9 cellular contexts compared by ENCODE assay signal in the genomic region with DNA sequence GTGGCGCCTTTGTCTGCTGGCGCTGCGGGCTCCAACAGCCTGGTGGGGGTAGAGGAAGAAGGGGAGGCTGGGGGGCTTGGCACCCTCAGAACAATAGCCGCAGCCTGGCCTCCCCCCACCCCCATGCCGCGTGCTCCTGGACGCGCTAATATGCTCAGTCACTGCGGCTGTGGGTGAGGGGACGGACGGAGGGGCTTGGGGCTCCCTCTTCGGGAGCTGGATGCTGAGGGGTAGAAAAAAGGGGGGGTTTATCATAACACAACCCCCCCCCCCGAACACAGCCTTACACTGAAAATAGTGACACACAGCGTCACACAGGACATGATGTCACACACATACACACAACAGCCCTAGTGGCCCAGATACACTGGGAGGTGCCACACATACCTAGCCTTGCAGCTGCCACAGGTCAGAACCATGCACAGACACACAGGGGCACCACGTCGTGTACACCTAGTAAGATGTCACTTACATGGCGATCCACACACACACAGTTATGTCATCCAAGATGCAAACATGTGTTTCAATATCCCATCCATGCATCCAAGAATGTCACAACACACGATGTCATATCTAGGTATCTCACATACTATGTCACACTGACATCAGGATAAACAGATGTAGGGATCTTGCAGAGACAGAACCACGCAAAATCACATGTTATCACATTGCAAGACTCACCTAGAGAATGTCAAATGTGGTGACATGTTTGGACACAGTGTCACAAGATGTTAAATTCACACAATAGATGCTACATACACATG.
DNase-seq lines count a peak whose midpoint lies in the region; ATAC-seq and TF ChIP-seq lines count a peak whose summit lies in the region.
"Had no signal": no experiment of that assay in that cellular context is flagged by ENCODE, and none has a peak within 500 bp of the region (broad histone marks: within the 10 kb centered on the region; RNA-seq: fewer than 3 reads in every experiment).

No MANE protein-coding gene starts in this region.

- H2AFZ ChIP-seq in OCI-LY3 (ENCODE audit: low read depth, low read length) = 0 out of 2 replicates have a peak overlapping the region, but pooled peaks have one; percentile 8

- H3K27ac ChIP-seq in OCI-LY3 (ENCODE audit: low read length) = no peak overlapping the region
- H3K27ac ChIP-seq in cingulate gyrus (ENCODE audit: low read depth, low read length) = peak overlapping the region; percentile 54
- H3K27ac ChIP-seq: SJSA1 had no signal

- peaks cover 3% of the 10 kb centered on the region; the same call in 1 of the 2 replicates for H3K79me2 ChIP-seq in OCI-LY3 (ENCODE audit: low read length)

- peak overlapping the region; percentile 92 for H3K4me3 ChIP-seq in OCI-LY3 (ENCODE audit: low read length)
- H3K4me3 ChIP-seq: SJSA1 had no signal

- TF ChIP-seq CTCF in OCI-LY3 (IDR thresholded peaks at IDR 0.05; ENCODE audit: low read depth, low read length) = no peak

- peak overlapping the region; percentile 76 for H3K4me2 ChIP-seq in OCI-LY3 (ENCODE audit: low read length)

- peaks cover 20% of the 10 kb centered on the region for H3K4me1 ChIP-seq in OCI-LY3 (ENCODE audit: low read length)

- no peak for ATAC-seq in HG03342 (IDR thresholded peaks at IDR 0.05; ENCODE audit: unreplicated experiment)

- peak overlapping the region; percentile 76 for H3K9ac ChIP-seq in OCI-LY3 (ENCODE audit: low read length)

- 0 out of 2 replicates have a peak, but pooled peaks cover 6% of the 10 kb centered on the region for H4K20me1 ChIP-seq in OCI-LY3 (ENCODE audit: insufficient read depth, low read length)

- no peaks in the 10 kb centered on the region for H3K9me3 ChIP-seq in OCI-LY3 (ENCODE audit: insufficient read depth, low read length)
- H3K9me3 ChIP-seq: SJSA1 had no signal

- peaks cover 12% of the 10 kb centered on the region for H3K27me3 ChIP-seq in OCI-LY3 (ENCODE audit: low read depth, low read length)

- peaks cover 10% of the 10 kb centered on the region for H3K36me3 ChIP-seq in OCI-LY3 (replicated peaks; ENCODE audit: low read depth, low read length)
- H3K36me3 ChIP-seq: SJSA1 had no signal

- DNase-seq in SIG-M5 treated with dmso at 0.1 percent for 504 hours (lab: John Stamatoyannopoulos, UW; ENCODE audit: unreplicated experiment) = peak; percentile 11
- DNase-seq in SIG-M5 (lab: John Stamatoyannopoulos, UW) = no peak
- peak; percentile 44 for DNase-seq in stimulated activated CD8-positive, alpha-beta memory T cell treated with anti-CD3 and anti-CD28 coated beads, Interleukin-4, amount 100 ng/mL, for 48 hours
- no peak for DNase-seq in 8988T
- no peak for DNase-seq in NOMO-1 treated with dmso at 0.1 percent for 144 hours (lab: John Stamatoyannopoulos, UW; ENCODE audit: unreplicated experiment)

Comparison
In these comparisons a context has a peak if more than half of its experiments do, and no peak if none do; other contexts are left out.
1. DNase-seq: peak in SIG-M5 treated with dmso at 0.1 percent for 504 hours (single experiment) and stimulated activated CD8-positive, alpha-beta memory T cell treated with anti-CD3 and anti-CD28 coated beads, Interleukin-4, amount 100 ng/mL, for 48 hours (single experiment); none in SIG-M5 (single experiment), 8988T (single experiment) and NOMO-1 treated with dmso at 0.1 percent for 144 hours (single experiment).